In genomic region chr3:13420051-13420816, GRCh38 we compare ENCODE assay signal across 8 cellular contexts. TPM values are rescaled to one million over a fixed set of nuclear protein-coding genes. Genes with fewer than 3 reads are reported as not detected.
DNase-seq lines count a peak whose midpoint lies in the region; ATAC-seq lines count a peak whose summit lies in the region.

TSS of gene NUP210 (minus strand) at chr3:13420322. CDS start at chr3:13420226, 96 bp downstream.

- DNase-seq in 8988T (peak; percentile 90), NCI-H460 (ENCODE audit: extremely low read depth, low read depth) (no peak), activated T-cell treated with anti-CD3 and anti-CD28 coated beads for 48 hours (ENCODE audit: low read depth) (peak; percentile 74), head of caudate nucleus (peak in 35 of 42 donors; percentile 16 to 71 (median 44)), retina (peak; percentile 69), middle frontal gyrus (ENCODE audit: extremely low spot score, low spot score) (no peak)

- intact Hi-C loops in head of caudate nucleus (cut with DNase I): no loop called here

- ATAC-seq in GM18517 (IDR thresholded peaks at IDR 0.05; ENCODE audit: unreplicated experiment): peak; percentile 40
- ATAC-seq in HG03039 (IDR thresholded peaks at IDR 0.05; ENCODE audit: unreplicated experiment): peak; percentile 47

RNA-seq across cellular contexts. Expression of gene NUP210, which starts in this region (rescaled TPM):
- 48.5 and 52.6 TPM in 2 replicates for total RNA-seq in NCI-H460 (2014; rRNA removed; shearing (Covaris generic))
- polyA plus RNA-seq in NCI-H460 (2014; cell fraction: nucleus; rRNA removed): 62.2 and 75.9 TPM in 2 replicates

Comparison
In these comparisons a context has a peak if more than half of its experiments do, and no peak if none do; other contexts are left out.
1. DNase-seq: peak in 8988T (single experiment), activated T-cell treated with anti-CD3 and anti-CD28 coated beads for 48 hours (single experiment), head of caudate nucleus (35 of 42) and retina (single experiment); none in NCI-H460 (single experiment) and middle frontal gyrus (single experiment).